ENCODE assay signal across 16 cellular contexts in genomic region chr13:57286511-57287098, GRCh38.
DNase-seq lines count a peak whose midpoint lies in the region; ATAC-seq, FAIRE-seq and TF ChIP-seq lines count a peak whose summit lies in the region.
"Had no signal": no experiment of that assay in that cellular context is flagged by ENCODE, and none has a peak within 500 bp of the region (broad histone marks: within the 10 kb centered on the region; RNA-seq: fewer than 3 reads in every experiment).

No MANE protein-coding gene starts in this region.

- H4K20me1 ChIP-seq in GM23338 (replicated peaks; ENCODE audit: insufficient read depth), result no peaks in the 10 kb centered on the region
- H4K20me1 ChIP-seq: BLaER1 had no signal

- H3K9ac ChIP-seq in kidney (ENCODE audit: low read length in 2 of 2), result no peak overlapping the region
- H3K9ac ChIP-seq: BLaER1 had no signal

- no peak for TF ChIP-seq POLR2A in spleen (IDR thresholded peaks at IDR 0.05)

- no peaks in the 10 kb centered on the region for H3K79me2 ChIP-seq in GM23338 (replicated peaks; ENCODE audit: insufficient read depth)

- H3K4me2 ChIP-seq in GM23338, result no peak overlapping the region
- H3K4me2 ChIP-seq: BLaER1 had no signal

- no peaks in the 10 kb centered on the region for H3K9me2 ChIP-seq in GM23338 (ENCODE audit: insufficient read depth)

- no peak for FAIRE-seq in kidney (lab: Jason Lieb, UNC)

- no peak for TF ChIP-seq CTCF in GM23338 (conservative IDR thresholded peaks at IDR 0.05; ENCODE audit: low read depth in 2 of 2)
- TF ChIP-seq CTCF in kidney (IDR thresholded peaks at IDR 0.05; ENCODE audit: borderline replicate concordance, extremely low read depth, insufficient read depth), result no peak
- no peak for TF ChIP-seq CTCF in spleen (IDR thresholded peaks at IDR 0.05 in 8 of 11, conservative IDR thresholded peaks at IDR 0.05 in 3 of 11)
- TF ChIP-seq CTCF in foreskin keratinocyte (conservative IDR thresholded peaks at IDR 0.05), result no peak

- peak; percentile 67 for ATAC-seq in GM23338
- no peak for ATAC-seq in foreskin keratinocyte
- ATAC-seq: Panc1 had no signal

- H3K27me3 ChIP-seq in GM23338 (ENCODE audit: insufficient read depth) (no peaks in the 10 kb centered on the region), spleen (replicated peaks in 1 of 7) (no peaks in the 10 kb centered on the region), foreskin keratinocyte (no peaks in the 10 kb centered on the region)
- H3K27me3 ChIP-seq: BLaER1 had no signal

- no peak overlapping the region for H3K27ac ChIP-seq in GM23338 (ENCODE audit: low read depth)
- no peak overlapping the region for H3K27ac ChIP-seq in kidney (ENCODE audit: low read depth in 2 of 2, low read length in 2 of 2)
- no peak overlapping the region for H3K27ac ChIP-seq in spleen
- H3K27ac ChIP-seq in foreskin keratinocyte, result no peak overlapping the region
- H3K27ac ChIP-seq: BLaER1 had no signal

- no peaks in the 10 kb centered on the region for H3K4me1 Mint-ChIP-seq in GM23338
- H3K4me1 Mint-ChIP-seq: IgD-negative memory B cell had no signal

- no peaks in the 10 kb centered on the region for H3K27me3 Mint-ChIP-seq in GM23338 (ENCODE audit: insufficient read depth, low read depth, poor library complexity)
- H3K27me3 Mint-ChIP-seq: IgD-negative memory B cell had no signal

- H3K9me3 Mint-ChIP-seq in GM23338, result peaks cover 13% of the 10 kb centered on the region; the same call in 2 of the 3 replicates

- H3K9me3 ChIP-seq in kidney (ENCODE audit: control insufficient read depth in 1 of 2, low read length in 2 of 2), result peaks cover 0 to 5% of the 10 kb centered on the region in 2 donors
- peaks cover 0 to 34% (median 28%) of the 10 kb centered on the region in 8 donors for H3K9me3 ChIP-seq in spleen

- WGBS in spleen, 5 donors, result 94 to 96% (median 95%) methylated on average over 26 to 49 of the region's 49 CpGs

- H3K27ac Mint-ChIP-seq in GM23338, result no peak overlapping the region
- H3K27ac Mint-ChIP-seq: IgD-negative memory B cell had no signal

- peaks cover 8% of the 10 kb centered on the region; the same call in 2 of the 3 replicates for H3K36me3 Mint-ChIP-seq in GM23338 (ENCODE audit: low read depth)
- H3K36me3 Mint-ChIP-seq: IgD-negative memory B cell had no signal

- H3F3A ChIP-seq in GM23338 (replicated peaks; ENCODE audit: low read depth), result no peaks in the 10 kb centered on the region

- no peak for DNase-seq in GM23338 (ENCODE audit: low spot score)
- peak; percentile 22 for DNase-seq in NCI-H1105 treated with DMSO at 0.1 percent for 48 hours (lab: John Stamatoyannopoulos, UW)
- DNase-seq in kidney, result peak; percentile 53
- peak; percentile 75 for DNase-seq in spleen
- no peak for DNase-seq in hypothalamus (lab: John Stamatoyannopoulos, UW)
- no peak for DNase-seq in cerebellum (ENCODE audit: low spot score)
- no peak for DNase-seq in foreskin keratinocyte
- no peak for DNase-seq in stimulated activated CD8-positive, alpha-beta memory T cell treated with anti-CD3 and anti-CD28 coated beads, Interleukin-4, amount 100 ng/mL, for 48 hours
- DNase-seq: DMS 273 treated with DMSO at 0.1 percent for 48 hours, NCI-H1436, NCI-H2029 treated with DMSO at 0.1 percent for 48 hours, NCI-H510A treated with DMSO at 0.1 percent for 48 hours, SHP77 had no signal

- intact Hi-C loops in kidney (cut with DNase I), result no loop called here
- intact Hi-C loops in spleen (cut with DNase I; ENCODE audit: low total_unique reads), result no loop called here

- no peak overlapping the region for H3K4me3 ChIP-seq in GM23338
- H3K4me3 ChIP-seq in kidney (ENCODE audit: low read length in 2 of 2), result no peak overlapping the region
- no peak overlapping the region for H3K4me3 ChIP-seq in spleen
- H3K4me3 ChIP-seq: BLaER1 had no signal

- no peak overlapping the region for H2AFZ ChIP-seq in GM23338

- H3K36me3 ChIP-seq in GM23338 (ENCODE audit: insufficient read depth), result no peaks in the 10 kb centered on the region
- H3K36me3 ChIP-seq in kidney (ENCODE audit: control insufficient read depth in 1 of 2, insufficient read depth in 2 of 2, low read length in 2 of 2), result no peaks in the 10 kb centered on the region
- no peaks in the 10 kb centered on the region for H3K36me3 ChIP-seq in spleen
- H3K36me3 ChIP-seq: BLaER1 had no signal

- H3K4me1 ChIP-seq in GM23338 (ENCODE audit: insufficient read depth), result no peaks in the 10 kb centered on the region
- no peaks in the 10 kb centered on the region for H3K4me1 ChIP-seq in kidney (ENCODE audit: control insufficient read depth in 1 of 2, insufficient read depth in 1 of 2, low read depth in 1 of 2, low read length in 2 of 2)
- H3K4me1 ChIP-seq in spleen, result no peaks in the 10 kb centered on the region
- peaks cover 3% of the 10 kb centered on the region for H3K4me1 ChIP-seq in foreskin keratinocyte
- H3K4me1 ChIP-seq: BLaER1 had no signal

- no peak overlapping the region for H3K4me3 Mint-ChIP-seq in GM23338
- H3K4me3 Mint-ChIP-seq: IgD-negative memory B cell had no signal

TF ChIP-seq in GM23338, 12 proteins besides CTCF, POLR2A, EP300 and RAD21 (continues in another document):
- TF ChIP-seq EZH2 (IDR thresholded peaks at IDR 0.05; ENCODE audit: low read depth, unreplicated experiment), result no peak
- no peak for TF ChIP-seq STAT1 (IDR thresholded peaks at IDR 0.05; ENCODE audit: unreplicated experiment)
- no peak for TF ChIP-seq EZH2phosphoT487 (IDR thresholded peaks at IDR 0.05; ENCODE audit: unreplicated experiment)
- no peak for TF ChIP-seq CREB1 (CRISPR knock-in tag; IDR thresholded peaks at IDR 0.05; ENCODE audit: low read depth)
- no peak for TF ChIP-seq ZNF331 (CRISPR knock-in tag; IDR thresholded peaks at IDR 0.05; ENCODE audit: low read depth)
- TF ChIP-seq ETS1 (IDR thresholded peaks at IDR 0.05), result no peak
- no peak for TF ChIP-seq REST (IDR thresholded peaks at IDR 0.05; ENCODE audit: unreplicated experiment)

Comparison
In these comparisons a context has a peak if more than half of its experiments do, and no peak if none do; other contexts are left out.
1. DNase-seq: peak in NCI-H1105 treated with DMSO at 0.1 percent for 48 hours (single experiment), kidney (single experiment) and spleen (single experiment); none in GM23338 (single experiment), hypothalamus (0 of 51), cerebellum (single experiment), foreskin keratinocyte (0 of 2) and stimulated activated CD8-positive, alpha-beta memory T cell treated with anti-CD3 and anti-CD28 coated beads, Interleukin-4, amount 100 ng/mL, for 48 hours (single experiment).